In the genomic region with DNA sequence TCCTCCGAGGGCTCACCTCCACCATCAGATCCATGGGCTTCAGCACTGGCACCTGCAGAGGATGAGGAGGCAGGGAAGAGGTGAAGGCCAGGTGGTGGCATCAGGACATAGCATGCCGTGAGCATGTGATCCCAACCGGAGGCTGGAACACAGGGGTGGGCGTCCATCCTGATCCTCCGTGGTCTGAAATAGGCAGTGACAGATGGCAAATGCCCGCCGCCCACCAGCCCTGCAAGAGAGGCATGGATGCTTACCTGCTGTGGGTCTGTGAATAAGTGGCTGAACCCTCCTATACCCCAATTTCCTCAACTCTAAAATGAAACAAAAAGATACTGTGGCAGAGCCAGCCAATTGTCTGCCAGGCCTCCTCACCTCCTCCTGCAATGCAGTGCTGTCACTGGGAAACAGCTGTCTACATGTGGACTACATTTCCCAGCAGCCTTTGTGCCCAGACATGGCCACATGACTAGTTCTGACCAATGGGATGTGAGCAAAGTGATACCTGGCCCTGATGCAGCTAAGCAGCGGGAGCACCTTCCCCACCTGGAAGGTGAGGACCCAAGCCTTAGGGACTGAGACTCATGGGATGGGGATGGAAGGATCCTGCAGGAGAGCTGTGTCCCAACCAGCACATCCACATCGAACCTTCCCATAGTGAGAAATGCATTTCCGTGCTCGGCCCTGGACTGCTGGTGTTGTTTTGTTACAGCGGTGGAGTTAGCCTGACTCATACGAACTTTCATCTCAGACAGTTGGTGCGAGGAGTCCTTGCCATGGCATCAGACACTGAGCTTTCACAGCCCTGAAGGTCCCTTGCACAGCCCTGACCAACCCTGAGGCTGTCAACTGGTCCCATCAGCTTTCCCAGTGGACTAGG, we compare ENCODE assay signal across 10 cellular contexts.
DNase-seq lines count a peak whose midpoint lies in the region; ATAC-seq and TF ChIP-seq lines count a peak whose summit lies in the region.
"Had no signal": no experiment of that assay in that cellular context is flagged by ENCODE, and none has a peak within 500 bp of the region (broad histone marks: within the 10 kb centered on the region; RNA-seq: fewer than 3 reads in every experiment).

No MANE protein-coding gene starts in this region.

- no peaks in the 10 kb centered on the region for H3K36me3 ChIP-seq in breast epithelium
- H3K36me3 ChIP-seq in OCI-LY7 (ENCODE audit: insufficient read depth, low read length) = no peaks in the 10 kb centered on the region
- H3K36me3 ChIP-seq in suprapubic skin = no peaks in the 10 kb centered on the region
- H3K36me3 ChIP-seq: lower lobe of right lung had no signal

- H3K79me2 ChIP-seq in OCI-LY7 (ENCODE audit: insufficient read depth, low read depth, low read length) = no peaks in the 10 kb centered on the region

- no peak overlapping the region for H3K4me3 Mint-ChIP-seq in MCF 10A (ENCODE audit: unreplicated experiment)
- no peak overlapping the region for H3K4me3 Mint-ChIP-seq in stimulated activated effector memory CD8-positive, alpha-beta T cell treated with anti-CD3 and anti-CD28 coated beads, Interleukin-12 subunit alpha, Interleukin-12 subunit beta, amount 100 ng/mL, for 72 hours
- H3K4me3 Mint-ChIP-seq: stimulated activated naive CD8-positive, alpha-beta T cell treated with anti-CD3 and anti-CD28 coated beads, Interleukin-15, Interleukin-2, amounts not matched to agents 100 ng/mL and 50 ng/mL, for 24 hours had no signal

- no peak for TF ChIP-seq POLR2A in breast epithelium (IDR thresholded peaks at IDR 0.05)
- no peak for TF ChIP-seq POLR2A in suprapubic skin (IDR thresholded peaks at IDR 0.05)

- CTCF ChIA-PET in MCF 10A (lab: Yijun Ruan, JAX) = interaction anchor here (1.1 to 1.5 kb wide), 2 partner anchors 8 to 29 kb away, joined by 4 to 7 read pairs; no protein-coding TSS in a partner anchor
- CTCF ChIA-PET in OCI-LY7 (lab: Charles Lee; ENCODE audit: unreplicated experiment) = no interaction called here

- no peaks in the 10 kb centered on the region for H3K4me1 Mint-ChIP-seq in MCF 10A (ENCODE audit: insufficient read depth, unreplicated experiment)
- peaks cover 6% of the 10 kb centered on the region for H3K4me1 Mint-ChIP-seq in stimulated activated effector memory CD8-positive, alpha-beta T cell treated with anti-CD3 and anti-CD28 coated beads, Interleukin-12 subunit alpha, Interleukin-12 subunit beta, amount 100 ng/mL, for 72 hours

- H3K9me3 ChIP-seq in breast epithelium (no peaks in the 10 kb centered on the region), OCI-LY7 (ENCODE audit: low read length) (no peaks in the 10 kb centered on the region), suprapubic skin (no peaks in the 10 kb centered on the region)
- H3K9me3 ChIP-seq: lower lobe of right lung had no signal

- H2AFZ ChIP-seq in OCI-LY7 (ENCODE audit: low read length) = no peak overlapping the region

- no peak overlapping the region for H3K4me3 ChIP-seq in breast epithelium
- no peak overlapping the region for H3K4me3 ChIP-seq in OCI-LY7 (ENCODE audit: low read depth, low read length, poor library complexity, severe bottlenecking)
- H3K4me3 ChIP-seq in suprapubic skin = no peak overlapping the region
- H3K4me3 ChIP-seq: lower lobe of right lung had no signal

- ATAC-seq in HG02798 (IDR thresholded peaks at IDR 0.05; ENCODE audit: poor library complexity, unreplicated experiment) = peak; percentile 65
- ATAC-seq in esophagus mucosa = peak; percentile 49
- peak; percentile 57 for ATAC-seq in stimulated activated effector memory CD8-positive, alpha-beta T cell treated with anti-CD3 and anti-CD28 coated beads, Interleukin-12 subunit alpha, Interleukin-12 subunit beta, amount 100 ng/mL, for 72 hours

- H3K27ac ChIP-seq in breast epithelium (no peak overlapping the region), OCI-LY7 (ENCODE audit: low read depth, low read length, poor library complexity, severe bottlenecking) (no peak overlapping the region), suprapubic skin (no peak overlapping the region)
- H3K27ac ChIP-seq: lower lobe of right lung had no signal

- POLR2A ChIA-PET in MCF 10A (lab: Yijun Ruan, JAX) = no interaction called here
- POLR2A ChIA-PET in OCI-LY7 (lab: Charles Lee) = no interaction called here

- H4K20me1 ChIP-seq in OCI-LY7 (ENCODE audit: insufficient read depth, low read length) = no peaks in the 10 kb centered on the region

- TF ChIP-seq CTCF in MCF 10A (IDR thresholded peaks at IDR 0.05; ENCODE audit: unreplicated experiment) (no peak), breast epithelium (IDR thresholded peaks at IDR 0.05) (no peak), OCI-LY7 (conservative IDR thresholded peaks at IDR 0.05; ENCODE audit: low read length) (no peak), suprapubic skin (IDR thresholded peaks at IDR 0.05) (no peak)

- no peak overlapping the region for H3K4me2 ChIP-seq in OCI-LY7 (ENCODE audit: low read length)

- H3K27me3 Mint-ChIP-seq in MCF 10A (ENCODE audit: insufficient read depth, unreplicated experiment) = peaks cover 13% of the 10 kb centered on the region

- BruUV-seq in MCF 10A (replicated peaks; lab: Mats Ljungman, UMichigan) = no TSS peak
- BruUV-seq in OCI-LY7 (replicated peaks; lab: Mats Ljungman, UMichigan) = no TSS peak

- H3K36me3 Mint-ChIP-seq in MCF 10A (ENCODE audit: insufficient read depth, unreplicated experiment) = no peaks in the 10 kb centered on the region
- H3K36me3 Mint-ChIP-seq in stimulated activated effector memory CD8-positive, alpha-beta T cell treated with anti-CD3 and anti-CD28 coated beads, Interleukin-12 subunit alpha, Interleukin-12 subunit beta, amount 100 ng/mL, for 72 hours = no peaks in the 10 kb centered on the region

- peak; percentile 55 for DNase-seq in MCF 10A (ENCODE audit: unreplicated experiment)
- no peak for DNase-seq in breast epithelium (ENCODE audit: low spot score in 2 of 2)
- DNase-seq in OCI-LY7 (ENCODE audit: low spot score) = peak; percentile 64
- DNase-seq in stimulated activated effector memory CD8-positive, alpha-beta T cell treated with anti-CD3 and anti-CD28 coated beads, Interleukin-12 subunit alpha, Interleukin-12 subunit beta, amount 100 ng/mL, for 72 hours (ENCODE audit: low spot score in 2 of 2) = peak in 1 of 2 donors; percentile 55
- DNase-seq in suprapubic skin (ENCODE audit: low spot score in 2 of 2) = no peak
- DNase-seq in Kasumi-1 (lab: John Stamatoyannopoulos, UW) = no peak
- DNase-seq: lower lobe of right lung had no signal

- intact Hi-C loops in MCF 10A (cut with micrococcal nuclease) (no loop called here), breast epithelium (cut with DNase I; ENCODE audit: low total_unique reads) (no loop called here), OCI-LY7 (cut with micrococcal nuclease; ENCODE audit: unreplicated experiment) (no loop called here)

- TF ChIP-seq EP300 in suprapubic skin (IDR thresholded peaks at IDR 0.05) = no peak

- H3K9me3 Mint-ChIP-seq in MCF 10A (ENCODE audit: unreplicated experiment) = no peaks in the 10 kb centered on the region
- no peaks in the 10 kb centered on the region for H3K9me3 Mint-ChIP-seq in stimulated activated effector memory CD8-positive, alpha-beta T cell treated with anti-CD3 and anti-CD28 coated beads, Interleukin-12 subunit alpha, Interleukin-12 subunit beta, amount 100 ng/mL, for 72 hours
- H3K9me3 Mint-ChIP-seq: stimulated activated naive CD8-positive, alpha-beta T cell treated with anti-CD3 and anti-CD28 coated beads, Interleukin-15, Interleukin-2, amounts not matched to agents 100 ng/mL and 50 ng/mL, for 24 hours had no signal

- WGBS in suprapubic skin = 90% methylated on average over 8 of the region's 14 CpGs

- no peak overlapping the region for H3K27ac Mint-ChIP-seq in MCF 10A (ENCODE audit: low read depth, unreplicated experiment)
- no peak overlapping the region for H3K27ac Mint-ChIP-seq in stimulated activated effector memory CD8-positive, alpha-beta T cell treated with anti-CD3 and anti-CD28 coated beads, Interleukin-12 subunit alpha, Interleukin-12 subunit beta, amount 100 ng/mL, for 72 hours
- H3K27ac Mint-ChIP-seq: stimulated activated naive CD8-positive, alpha-beta T cell treated with anti-CD3 and anti-CD28 coated beads, Interleukin-15, Interleukin-2, amounts not matched to agents 100 ng/mL and 50 ng/mL, for 24 hours had no signal

- peaks cover 0 to 22% of the 10 kb centered on the region in 2 donors for H3K27me3 ChIP-seq in breast epithelium
- peaks cover 9% of the 10 kb centered on the region for H3K27me3 ChIP-seq in suprapubic skin

- H3K4me1 ChIP-seq in breast epithelium (no peaks in the 10 kb centered on the region), OCI-LY7 (ENCODE audit: insufficient read depth, low read length, poor library complexity, severe bottlenecking) (no peaks in the 10 kb centered on the region), suprapubic skin (no peaks in the 10 kb centered on the region)
- H3K4me1 ChIP-seq: lower lobe of right lung had no signal

- H3K9me2 ChIP-seq in OCI-LY7 (ENCODE audit: insufficient read depth, low read length) = no peaks in the 10 kb centered on the region

Comparison
In these comparisons a context has a peak if more than half of its experiments do, and no peak if none do; other contexts are left out.
1. DNase-seq: peak in MCF 10A (single experiment) and OCI-LY7 (single experiment); none in breast epithelium (0 of 2), suprapubic skin (0 of 2) and Kasumi-1 (0 of 2).
2. Peak in every context shown above with its lines, with median percentiles within 50 percentile points of each other: ATAC-seq.